In the genomic region with DNA sequence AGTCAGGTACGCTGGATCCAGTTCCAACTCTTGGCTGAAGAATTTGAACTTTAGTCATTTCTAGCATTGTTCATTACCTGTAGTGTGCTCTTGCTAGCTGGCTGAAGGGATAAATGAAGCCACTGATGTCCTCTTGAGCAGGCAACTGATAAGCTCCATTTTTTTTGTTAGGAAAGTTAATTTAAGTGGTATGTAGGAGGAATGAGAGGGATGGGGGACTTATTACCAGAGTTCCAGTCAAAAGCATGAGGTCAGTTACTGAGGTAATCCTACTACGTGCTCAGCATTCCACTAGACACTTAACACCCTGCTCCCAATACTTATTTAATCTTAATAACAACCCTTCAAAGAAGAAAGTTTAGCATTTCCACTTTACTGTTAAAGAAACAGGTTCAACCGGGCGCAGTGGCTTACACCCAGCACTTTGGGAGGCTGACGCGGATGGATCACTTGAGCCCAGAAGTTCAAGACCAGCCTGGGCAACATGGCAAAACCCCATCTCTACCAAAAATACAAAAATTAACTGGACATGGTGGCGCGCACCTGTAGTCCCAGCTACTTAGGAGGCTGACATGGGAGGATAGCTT, we compare ENCODE assay signal across 23 cellular contexts. TPM values are rescaled to one million over a fixed set of nuclear protein-coding genes. Genes with fewer than 3 reads are reported as not detected.
DNase-seq lines count a peak whose midpoint lies in the region; ATAC-seq and TF ChIP-seq lines count a peak whose summit lies in the region.
"Had no signal": no experiment of that assay in that cellular context is flagged by ENCODE, and none has a peak within 500 bp of the region (broad histone marks: within the 10 kb centered on the region; RNA-seq: fewer than 3 reads in every experiment).

No MANE protein-coding gene starts in this region.

- CTCF ChIA-PET in activated CD4-positive, alpha-beta T cell treated with anti-CD3 and anti-CD28 coated beads, Interleukin-2, amount 10 ng/mL, durations not matched to agents 7 days and 5 days (lab: Charles Lee): interaction anchor here (0.7 kb wide), 1 partner anchor 36 kb away, joined by 3 read pairs; no protein-coding TSS in a partner anchor
- CTCF ChIA-PET in activated CD4-positive, alpha-beta T cell treated with anti-CD3 and anti-CD28 coated beads for 36 hours (lab: Charles Lee): interaction anchor here (0.6 to 2.3 kb wide), 7 partner anchors 8 to 180 kb away, joined by 3 to 9 read pairs (median 3); no protein-coding TSS in a partner anchor
- CTCF ChIA-PET in IMR-90 (lab: Yijun Ruan, JAX): no interaction called here

- no peak for TF ChIP-seq RAD21 in IMR-90 (IDR thresholded peaks at IDR 0.05; ENCODE audit: low read length)

- no peak overlapping the region for H2AK9ac ChIP-seq in IMR-90 (replicated peaks; ENCODE audit: low read depth, low read length, poor library complexity)

- H3K9me1 ChIP-seq in IMR-90 (ENCODE audit: insufficient read depth, low read length): peaks cover 2% of the 10 kb centered on the region; the same call in 1 of the 2 replicates

- no peak overlapping the region for H3K4me3 Mint-ChIP-seq in activated CD4-positive, alpha-beta T cell treated with anti-CD3 and anti-CD28 coated beads, Interleukin-2, amount 10 ng/mL, durations not matched to agents 7 days and 5 days
- no peak overlapping the region for H3K4me3 Mint-ChIP-seq in activated CD4-positive, alpha-beta T cell treated with anti-CD3 and anti-CD28 coated beads for 36 hours
- H3K4me3 Mint-ChIP-seq in progenitor cell of endocrine pancreas (ENCODE audit: low read depth): no peak overlapping the region

- H4K91ac ChIP-seq in IMR-90 (ENCODE audit: insufficient read depth, low read depth, low read length): no peak overlapping the region
- H4K91ac ChIP-seq in trophoblast cell (ENCODE audit: low read depth, low read length): no peak overlapping the region

- H2BK5ac ChIP-seq in IMR-90 (ENCODE audit: low read depth, low read length, poor library complexity, severe bottlenecking): no peak overlapping the region
- H2BK5ac ChIP-seq in trophoblast cell (ENCODE audit: low read depth, low read length, poor library complexity): no peak overlapping the region

- BruUV-seq in IMR-90 (replicated peaks; lab: Mats Ljungman, UMichigan): no TSS peak

- no peak overlapping the region for H3K9ac ChIP-seq in IMR-90 (ENCODE audit: low read depth, low read length)
- H3K9ac ChIP-seq in trophoblast cell (ENCODE audit: low read length): no peak overlapping the region

- no peak overlapping the region; a peak in 1 of 4 replicates for H4K8ac ChIP-seq in IMR-90 (ENCODE audit: low read depth in 2 of 2, low read length in 2 of 2)
- H4K8ac ChIP-seq in trophoblast cell (ENCODE audit: low read depth, low read length): no peak overlapping the region

- no peak overlapping the region; the same call in 1 of the 2 replicates for H2AK5ac ChIP-seq in IMR-90 (ENCODE audit: low read depth, low read length)
- H2AK5ac ChIP-seq in trophoblast cell (ENCODE audit: low read length): no peak overlapping the region

- peaks cover 7% of the 10 kb centered on the region for H3K79me2 ChIP-seq in trophoblast cell (ENCODE audit: control insufficient read depth, insufficient read depth, low read length, poor library complexity)

- H3K27ac Mint-ChIP-seq in activated CD4-positive, alpha-beta T cell treated with anti-CD3 and anti-CD28 coated beads, Interleukin-2, amount 10 ng/mL, durations not matched to agents 7 days and 5 days: peak overlapping the region; percentile 91
- H3K27ac Mint-ChIP-seq in activated CD4-positive, alpha-beta T cell treated with anti-CD3 and anti-CD28 coated beads for 36 hours: no peak overlapping the region
- no peak overlapping the region for H3K27ac Mint-ChIP-seq in progenitor cell of endocrine pancreas

- H3K27ac ChIP-seq in IMR-90 (ENCODE audit: insufficient read depth, low read length): no peak overlapping the region
- peak overlapping the region; percentile 98 for H3K27ac ChIP-seq in epithelial cell of prostate
- no peak overlapping the region for H3K27ac ChIP-seq in trophoblast cell (ENCODE audit: low read depth, low read length)
- H3K27ac ChIP-seq: prostate gland, testis had no signal

- POLR2A ChIA-PET in activated CD4-positive, alpha-beta T cell treated with anti-CD3 and anti-CD28 coated beads, Interleukin-2, amount 10 ng/mL, durations not matched to agents 7 days and 5 days (lab: Charles Lee): no interaction called here
- POLR2A ChIA-PET in activated CD4-positive, alpha-beta T cell treated with anti-CD3 and anti-CD28 coated beads for 36 hours (lab: Charles Lee): no interaction called here
- POLR2A ChIA-PET in IMR-90 (lab: Charles Lee; ENCODE audit: unreplicated experiment): interaction anchor here (0.6 kb wide), 1 partner anchor 53 kb away, joined by 3 read pairs; no protein-coding TSS in a partner anchor

- no peak overlapping the region for H3K23ac ChIP-seq in IMR-90 (ENCODE audit: low read depth, low read length)
- no peak overlapping the region for H3K23ac ChIP-seq in trophoblast cell (ENCODE audit: low read length)

- H3K9me3 ChIP-seq in IMR-90 (ENCODE audit: control insufficient read depth, insufficient read depth, low read length): no peaks in the 10 kb centered on the region
- no peaks in the 10 kb centered on the region for H3K9me3 ChIP-seq in trophoblast cell (ENCODE audit: insufficient read depth, low read depth, low read length)
- H3K9me3 ChIP-seq: adrenal gland, prostate gland, testis had no signal

- TF ChIP-seq POLR2A in IMR-90 (IDR thresholded peaks at IDR 0.05; ENCODE audit: low read depth, low read length): no peak

- no peaks in the 10 kb centered on the region for H3K27me3 ChIP-seq in IMR-90 (ENCODE audit: control insufficient read depth, insufficient read depth, low read length)
- H3K27me3 ChIP-seq in trophoblast cell (ENCODE audit: insufficient read depth, low read length): no peaks in the 10 kb centered on the region
- H3K27me3 ChIP-seq: adrenal gland, testis had no signal

- no peak for ATAC-seq in activated CD4-positive, alpha-beta T cell treated with anti-CD3 and anti-CD28 coated beads for 36 hours
- ATAC-seq in IMR-90 (ENCODE audit: low read depth) (no peak), GM18502 (IDR thresholded peaks at IDR 0.05; ENCODE audit: poor library complexity, unreplicated experiment) (no peak)
- ATAC-seq: SK-N-SH treated with all-trans-retinoic acid at 6 μM for 48 hours had no signal

- H3K9me3 Mint-ChIP-seq in activated CD4-positive, alpha-beta T cell treated with anti-CD3 and anti-CD28 coated beads, Interleukin-2, amount 10 ng/mL, durations not matched to agents 7 days and 5 days: peaks cover 2% of the 10 kb centered on the region
- no peaks in the 10 kb centered on the region for H3K9me3 Mint-ChIP-seq in activated CD4-positive, alpha-beta T cell treated with anti-CD3 and anti-CD28 coated beads for 36 hours (ENCODE audit: low read depth)
- H3K9me3 Mint-ChIP-seq in progenitor cell of endocrine pancreas (ENCODE audit: low read depth): no peaks in the 10 kb centered on the region
- H3K9me3 Mint-ChIP-seq: IgD-negative memory B cell had no signal

- no peaks in the 10 kb centered on the region for H3K27me3 Mint-ChIP-seq in activated CD4-positive, alpha-beta T cell treated with anti-CD3 and anti-CD28 coated beads, Interleukin-2, amount 10 ng/mL, durations not matched to agents 7 days and 5 days
- no peaks in the 10 kb centered on the region for H3K27me3 Mint-ChIP-seq in activated CD4-positive, alpha-beta T cell treated with anti-CD3 and anti-CD28 coated beads for 36 hours
- H3K27me3 Mint-ChIP-seq in progenitor cell of endocrine pancreas: peaks cover 13% of the 10 kb centered on the region
- H3K27me3 Mint-ChIP-seq: CD4-positive, CD25-positive, alpha-beta regulatory T cell; IgD-negative memory B cell had no signal

- no peak overlapping the region for H4K5ac ChIP-seq in IMR-90 (ENCODE audit: low read depth, low read length)

- no peak for TF ChIP-seq CTCF in IMR-90 (conservative IDR thresholded peaks at IDR 0.05; ENCODE audit: low read depth, low read length)
- TF ChIP-seq CTCF in progenitor cell of endocrine pancreas (IDR thresholded peaks at IDR 0.05; ENCODE audit: unreplicated experiment): no peak

- H2BK12ac ChIP-seq in trophoblast cell (ENCODE audit: low read length): peak overlapping the region; percentile 20

- H3K4me1 ChIP-seq in IMR-90 (ENCODE audit: control insufficient read depth, insufficient read depth, low read length) (peaks cover 3% of the 10 kb centered on the region), trophoblast cell (ENCODE audit: control insufficient read depth in 1 of 2, insufficient read depth in 2 of 2, low read length in 2 of 2) (peaks cover 6 to 7% of the 10 kb centered on the region in 2 experiments)
- H3K4me1 ChIP-seq: prostate gland had no signal

- H2AFZ ChIP-seq in IMR-90 (replicated peaks; ENCODE audit: low read length, poor library complexity) (no peak overlapping the region), trophoblast cell (ENCODE audit: insufficient read depth, low read length, poor library complexity) (no peak overlapping the region)

- H3K14ac ChIP-seq in IMR-90 (replicated peaks; ENCODE audit: low read depth, low read length) (no peak overlapping the region), trophoblast cell (ENCODE audit: low read length) (no peak overlapping the region)

- peaks cover 46% of the 10 kb centered on the region for H3K4me1 Mint-ChIP-seq in activated CD4-positive, alpha-beta T cell treated with anti-CD3 and anti-CD28 coated beads, Interleukin-2, amount 10 ng/mL, durations not matched to agents 7 days and 5 days
- peaks cover 37% of the 10 kb centered on the region for H3K4me1 Mint-ChIP-seq in activated CD4-positive, alpha-beta T cell treated with anti-CD3 and anti-CD28 coated beads for 36 hours
- H3K4me1 Mint-ChIP-seq in progenitor cell of endocrine pancreas (ENCODE audit: low read depth): peaks cover 13% of the 10 kb centered on the region

- H2BK15ac ChIP-seq in IMR-90 (ENCODE audit: low read depth, low read length): peak overlapping the region; percentile 8; the same call in 2 of the 3 replicates

- H2BK20ac ChIP-seq in IMR-90 (ENCODE audit: low read depth, low read length): peak overlapping the region; percentile 12; the same call in 1 of the 2 replicates

- H3K4me2 ChIP-seq in IMR-90 (ENCODE audit: low read depth, low read length) (no peak overlapping the region), trophoblast cell (ENCODE audit: low read length) (no peak overlapping the region)

- dilution Hi-C loops in IMR-90 (cut with HindIII; ENCODE audit: low sequenced_read_pairs, unreplicated experiment): no loop called here

- no peak overlapping the region for H4K12ac ChIP-seq in trophoblast cell (ENCODE audit: low read depth, low read length)

- H3K4me3 ChIP-seq in IMR-90 (ENCODE audit: insufficient read depth, low read depth, low read length) (no peak overlapping the region), trophoblast cell (ENCODE audit: low read depth, low read length) (no peak overlapping the region)
- H3K4me3 ChIP-seq: adrenal gland, prostate gland, skin epidermis, testis had no signal

- in situ Hi-C loops in IMR-90 (cut with MboI; ENCODE audit: low sequenced_read_pairs): no loop called here

- H3K4ac ChIP-seq in IMR-90 (ENCODE audit: low read depth, low read length): no peak overlapping the region
- no peak overlapping the region for H3K4ac ChIP-seq in trophoblast cell (ENCODE audit: low read depth, low read length)

- H3K36me3 ChIP-seq in IMR-90 (ENCODE audit: control insufficient read depth, insufficient read depth, low read length) (no peaks in the 10 kb centered on the region), trophoblast cell (ENCODE audit: control insufficient read depth in 1 of 2, insufficient read depth in 2 of 2, low read length in 2 of 2) (no peaks in the 10 kb centered on the region)
- H3K36me3 ChIP-seq: adrenal gland, prostate gland had no signal

- H4K20me1 ChIP-seq in IMR-90 (ENCODE audit: insufficient read depth, low read length): peaks cover 15% of the 10 kb centered on the region

- 0 out of 2 replicates have a peak overlapping the region, but pooled peaks have one; percentile 41 for H2BK120ac ChIP-seq in IMR-90 (ENCODE audit: low read depth, low read length)
- H2BK120ac ChIP-seq in trophoblast cell (ENCODE audit: insufficient read depth, low read length, poor library complexity): peak overlapping the region; percentile 29

- intact Hi-C loops in activated CD4-positive, alpha-beta T cell treated with anti-CD3 and anti-CD28 coated beads for 36 hours (cut with DNase I, micrococcal nuclease): loop anchor here (5.0 to 10.0 kb wide), 5 partner anchors 72 to 960 kb away; partner anchors contain the start of genes ATP1B3 (in 1 of the 2) and XRN1 (in 1 of the 2)
- intact Hi-C loops in IMR-90 (cut with micrococcal nuclease): loop anchor here (5.0 kb wide), 1 partner anchor 48 kb away; no protein-coding TSS in a partner anchor

- H3K18ac ChIP-seq in IMR-90 (ENCODE audit: low read depth, low read length) (no peak overlapping the region), trophoblast cell (ENCODE audit: low read length) (no peak overlapping the region)

- peaks cover 0 to 19% of the 10 kb centered on the region in 2 experiments; a peak in 3 of 4 replicates for H3K79me1 ChIP-seq in IMR-90 (ENCODE audit: low read depth in 1 of 2, low read length in 2 of 2)
- H3K79me1 ChIP-seq in trophoblast cell (ENCODE audit: low read length): peaks cover 19% of the 10 kb centered on the region

- no peak overlapping the region for H3K56ac ChIP-seq in IMR-90 (ENCODE audit: extremely low read depth, insufficient read depth, low read length)

- 100% methylated on average over 1 of the region's 8 CpGs; no CpG with 5 or more reads in 1 of the 2 experiments for WGBS in IMR-90 (ENCODE audit: extremely low coverage in 2 of 2, insufficient read length in 1 of 2), 2 experiments
- WGBS in trophoblast cell (ENCODE audit: extremely low coverage, insufficient coverage, insufficient read length): no CpG with 5 or more reads among the region's 8 CpGs

- peaks cover 19% of the 10 kb centered on the region for H3K36me3 Mint-ChIP-seq in activated CD4-positive, alpha-beta T cell treated with anti-CD3 and anti-CD28 coated beads, Interleukin-2, amount 10 ng/mL, durations not matched to agents 7 days and 5 days (ENCODE audit: low read depth)
- H3K36me3 Mint-ChIP-seq in activated CD4-positive, alpha-beta T cell treated with anti-CD3 and anti-CD28 coated beads for 36 hours (ENCODE audit: low read depth): peaks cover 14% of the 10 kb centered on the region
- H3K36me3 Mint-ChIP-seq in progenitor cell of endocrine pancreas (ENCODE audit: insufficient read depth): no peaks in the 10 kb centered on the region
- H3K36me3 Mint-ChIP-seq: CD4-positive, CD25-positive, alpha-beta regulatory T cell had no signal

- DNase-seq in activated CD4-positive, alpha-beta T cell treated with anti-CD3 and anti-CD28 coated beads, Interleukin-2, amount 10 ng/mL, durations not matched to agents 7 days and 5 days: no peak
- DNase-seq in activated CD4-positive, alpha-beta T cell treated with anti-CD3 and anti-CD28 coated beads for 36 hours: no peak
- DNase-seq in IMR-90: no peak
- DNase-seq in epithelial cell of prostate (ENCODE audit: low read depth, low spot score): no peak
- DNase-seq in trophoblast cell: peak; percentile 81 to 93
- DNase-seq in progenitor cell of endocrine pancreas (ENCODE audit: low spot score, unreplicated experiment): no peak
- DNase-seq in dedifferentiated amniotic fluid mesenchymal stem cell (ENCODE audit: extremely low spot score): no peak
- DNase-seq: activated T-cell treated with anti-CD3 and anti-CD28 coated beads, Interleukin-2, amount 50 U/mL, for 1 hour; adrenal gland; DND-41; effector CD4-positive, alpha-beta T cell; MM.1S; NCI-H1694; NCI-H2227 treated with DMSO at 0.1 percent for 48 hours; NCI-H82; stimulated activated CD4-positive, alpha-beta T cell treated with anti-CD3 and anti-CD28 coated beads, Interleukin-4, amount 100 ng/mL, for 24 hours; testis had no signal

RNA-seq across cellular contexts. Expression of gene RASA2, which starts 2.0 kb away (rescaled TPM):
- total RNA-seq in activated CD4-positive, alpha-beta T cell treated with anti-CD3 and anti-CD28 coated beads, Interleukin-2, amount 10 ng/mL, durations not matched to agents 7 days and 5 days: 10 to 100 TPM; 46.5 to 54.1 TPM
- total RNA-seq in activated CD4-positive, alpha-beta T cell treated with anti-CD3 and anti-CD28 coated beads for 36 hours: 10 to 100 TPM; 30.8 to 32.0 TPM
- total RNA-seq in IMR-90 (2012; rRNA removed) (14.0 and 22.5 TPM in 2 replicates), progenitor cell of endocrine pancreas (17.8 and 21.5 TPM in 2 replicates)
- 4.4 and 6.1 TPM in 2 replicates for polyA plus RNA-seq in IMR-90 (2012; rRNA removed)
- polyA plus RNA-seq in IMR-90 (2012; cell fraction: cytosol; rRNA removed): 0.53 and 0.65 TPM in 2 replicates
- 2.9 and 24.7 TPM in 2 replicates for polyA plus RNA-seq in IMR-90 (2012; cell fraction: nucleus; rRNA removed; ENCODE audit: low replicate concordance)
- polyA plus RNA-seq in trophoblast cell (2013): 10.9 and 11.3 TPM in 2 replicates

Comparison
In these comparisons a context has a peak if more than half of its experiments do, and no peak if none do; other contexts are left out.
1. DNase-seq: peak in trophoblast cell (2 of 2); none in activated CD4-positive, alpha-beta T cell treated with anti-CD3 and anti-CD28 coated beads, Interleukin-2, amount 10 ng/mL, durations not matched to agents 7 days and 5 days (single experiment), activated CD4-positive, alpha-beta T cell treated with anti-CD3 and anti-CD28 coated beads for 36 hours (single experiment), IMR-90 (single experiment), epithelial cell of prostate (single experiment), progenitor cell of endocrine pancreas (single experiment) and dedifferentiated amniotic fluid mesenchymal stem cell (single experiment).